21 cellular contexts compared by ENCODE assay signal in genomic region chr19:29546583-29547190, GRCh38. TPM values are rescaled to one million over a fixed set of nuclear protein-coding genes. Genes with fewer than 3 reads are reported as not detected.
"Had no signal": no experiment of that assay in that cellular context is flagged by ENCODE, and none has a peak within 500 bp of the region (broad histone marks: within the 10 kb centered on the region; RNA-seq: fewer than 3 reads in every experiment).

No MANE protein-coding gene starts in this region.

- DNase-seq: activated B cell treated with CpG ODN at 0.5 μM for 24 hours; activated CD4-positive, alpha-beta T cell treated with anti-CD3 and anti-CD28 coated beads, Interleukin-2, amount 50 U/mL, for 1 hour; activated CD8-positive, alpha-beta memory T cell treated with anti-CD3 and anti-CD28 coated beads, Interleukin-2, amount 10 ng/mL, durations not matched to agents 7 days and 5 days; activated gamma-delta T cell treated with Interleukin-2 at 50 U/mL for 16 hours; activated naive CD8-positive, alpha-beta T cell treated with anti-CD3 and anti-CD28 coated beads, Interleukin-2, amount 10 ng/mL, durations not matched to agents 7 days and 5 days; activated T-cell treated with anti-CD3 and anti-CD28 coated beads, Interleukin-2, amount 50 U/mL, for 4 hours; esophagus squamous epithelium; foreskin fibroblast; glutamatergic neuron; immature natural killer cell; left colon; occipital lobe; trophoblast cell had no signal

- H3K27ac Mint-ChIP-seq: activated B cell treated with CpG ODN at 0.5 μM for 24 hours; activated CD8-positive, alpha-beta memory T cell treated with anti-CD3 and anti-CD28 coated beads, Interleukin-2, amount 10 ng/mL, durations not matched to agents 7 days and 5 days; activated naive CD8-positive, alpha-beta T cell treated with anti-CD3 and anti-CD28 coated beads, Interleukin-2, amount 10 ng/mL, durations not matched to agents 7 days and 5 days; immature natural killer cell; nephron; stimulated activated effector memory CD8-positive, alpha-beta T cell treated with anti-CD3 and anti-CD28 coated beads, Interleukin-12 subunit alpha, Interleukin-12 subunit beta, amount 100 ng/mL, for 72 hours; T-helper 1 cell treated with Interleukin-12 subunit alpha and Interleukin-12 subunit beta and Interleukin-4 antibody, amounts not matched to agents 30 μg/mL and 1 μg/mL, for 36 hours had no signal

- H3K9me3 Mint-ChIP-seq: activated T-cell treated with anti-CD3 and anti-CD28 coated beads, Interleukin-2, amount 50 U/mL, for 4 hours; nephron; stimulated activated effector memory CD8-positive, alpha-beta T cell treated with anti-CD3 and anti-CD28 coated beads, Interleukin-12 subunit alpha, Interleukin-12 subunit beta, amount 100 ng/mL, for 72 hours; T-helper 1 cell treated with Interleukin-12 subunit alpha and Interleukin-12 subunit beta and Interleukin-4 antibody, amounts not matched to agents 30 μg/mL and 1 μg/mL, for 36 hours had no signal

- H3K27me3 Mint-ChIP-seq: activated CD8-positive, alpha-beta memory T cell treated with anti-CD3 and anti-CD28 coated beads, Interleukin-2, amount 10 ng/mL, durations not matched to agents 7 days and 5 days had no signal

- H3K4me1 Mint-ChIP-seq: activated B cell treated with CpG ODN at 0.5 μM for 24 hours; activated CD8-positive, alpha-beta memory T cell treated with anti-CD3 and anti-CD28 coated beads, Interleukin-2, amount 10 ng/mL, durations not matched to agents 7 days and 5 days; activated naive CD8-positive, alpha-beta T cell treated with anti-CD3 and anti-CD28 coated beads, Interleukin-2, amount 10 ng/mL, durations not matched to agents 7 days and 5 days; immature natural killer cell; nephron; stimulated activated effector memory CD8-positive, alpha-beta T cell treated with anti-CD3 and anti-CD28 coated beads, Interleukin-12 subunit alpha, Interleukin-12 subunit beta, amount 100 ng/mL, for 72 hours had no signal

- H3K36me3 Mint-ChIP-seq: activated CD8-positive, alpha-beta memory T cell treated with anti-CD3 and anti-CD28 coated beads, Interleukin-2, amount 10 ng/mL, durations not matched to agents 7 days and 5 days; activated naive CD8-positive, alpha-beta T cell treated with anti-CD3 and anti-CD28 coated beads, Interleukin-2, amount 10 ng/mL, durations not matched to agents 7 days and 5 days; immature natural killer cell; stimulated activated effector memory CD8-positive, alpha-beta T cell treated with anti-CD3 and anti-CD28 coated beads, Interleukin-12 subunit alpha, Interleukin-12 subunit beta, amount 100 ng/mL, for 72 hours had no signal

- ATAC-seq: activated CD8-positive, alpha-beta memory T cell treated with anti-CD3 and anti-CD28 coated beads, Interleukin-2, amount 10 ng/mL, durations not matched to agents 7 days and 5 days; activated T-cell treated with anti-CD3 and anti-CD28 coated beads, Interleukin-2, amount 50 U/mL, for 4 hours; left colon; stimulated activated effector memory CD8-positive, alpha-beta T cell treated with anti-CD3 and anti-CD28 coated beads, Interleukin-12 subunit alpha, Interleukin-12 subunit beta, amount 100 ng/mL, for 72 hours had no signal

- H3K4me3 Mint-ChIP-seq: activated B cell treated with CpG ODN at 0.5 μM for 24 hours; activated CD8-positive, alpha-beta memory T cell treated with anti-CD3 and anti-CD28 coated beads, Interleukin-2, amount 10 ng/mL, durations not matched to agents 7 days and 5 days; activated naive CD8-positive, alpha-beta T cell treated with anti-CD3 and anti-CD28 coated beads, Interleukin-2, amount 10 ng/mL, durations not matched to agents 7 days and 5 days; activated T-cell treated with anti-CD3 and anti-CD28 coated beads, Interleukin-2, amount 50 U/mL, for 4 hours; immature natural killer cell; nephron; stimulated activated effector memory CD8-positive, alpha-beta T cell treated with anti-CD3 and anti-CD28 coated beads, Interleukin-12 subunit alpha, Interleukin-12 subunit beta, amount 100 ng/mL, for 72 hours; T-helper 1 cell treated with Interleukin-12 subunit alpha and Interleukin-12 subunit beta and Interleukin-4 antibody, amounts not matched to agents 30 μg/mL and 1 μg/mL, for 36 hours had no signal

RNA-seq across cellular contexts. Expression of gene VSTM2B, which starts 20.9 kb away (rescaled TPM):
- total RNA-seq: activated B cell treated with CpG ODN at 0.5 μM for 24 hours; activated CD8-positive, alpha-beta memory T cell treated with anti-CD3 and anti-CD28 coated beads, Interleukin-2, amount 10 ng/mL, durations not matched to agents 7 days and 5 days; activated naive CD8-positive, alpha-beta T cell treated with anti-CD3 and anti-CD28 coated beads, Interleukin-2, amount 10 ng/mL, durations not matched to agents 7 days and 5 days; activated T-cell treated with anti-CD3 and anti-CD28 coated beads, Interleukin-2, amount 50 U/mL, for 4 hours; aorta; breast epithelium; esophagus squamous epithelium; left colon; lung microvascular endothelial cell; skeletal muscle tissue; subcutaneous adipose tissue had no signal
- polyA plus RNA-seq: aorta had no signal
